ENCODE assay signal across 7 cellular contexts in the genomic region with DNA sequence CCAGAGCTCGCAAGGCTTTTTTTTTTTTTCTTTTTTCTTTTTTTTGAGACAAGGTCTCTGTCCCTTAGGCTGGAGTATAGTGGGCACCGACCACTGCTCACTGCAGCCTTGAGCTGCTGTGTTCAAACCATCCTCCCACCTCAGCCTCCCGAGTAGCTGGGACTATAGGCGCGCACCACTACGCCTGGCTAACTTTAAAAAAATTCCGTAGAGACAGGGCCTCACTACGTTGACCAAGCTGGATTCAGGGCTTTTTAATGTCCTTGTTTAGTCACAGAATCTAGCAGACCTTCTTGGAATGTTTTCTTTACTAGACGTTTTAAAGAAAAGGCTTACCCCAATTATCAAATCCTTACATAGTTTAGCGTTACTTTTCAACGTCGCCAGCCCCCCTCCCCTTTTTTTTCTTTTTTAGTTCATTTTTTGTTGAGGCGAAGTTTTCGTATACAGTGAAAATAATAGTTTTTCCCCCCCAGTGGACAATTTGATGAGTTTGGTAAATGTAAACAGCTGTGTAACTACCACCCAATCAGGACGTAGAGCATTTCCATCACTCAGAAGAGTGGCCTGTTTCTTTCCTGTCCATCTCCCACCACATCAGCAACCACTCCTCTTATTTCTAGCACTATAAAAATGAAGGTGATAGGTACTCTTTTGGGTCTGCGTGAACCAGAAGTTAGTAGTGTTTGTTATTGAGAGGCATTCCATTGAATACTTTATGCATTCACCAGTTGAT. TPM values are rescaled to one million over a fixed set of nuclear protein-coding genes. Genes with fewer than 3 reads are reported as not detected.
A peak's percentile ranks its signal among the peaks of the same experiment; 100 is the strongest.
DNase-seq lines count a peak whose midpoint lies in the region; ATAC-seq lines count a peak whose summit lies in the region.

No MANE protein-coding gene starts in this region.

- H3K27ac ChIP-seq in HUES6 (ENCODE audit: low read depth, low read length) (no peak overlapping the region), caudate nucleus (ENCODE audit: low read depth, low read length) (peak overlapping the region; percentile 14)

- DNase-seq in caudate nucleus (lab: John Stamatoyannopoulos, UW), result no peak
- DNase-seq in naive thymus-derived CD8-positive, alpha-beta T cell, result no peak
- no peak for DNase-seq in NCI-H526 (lab: John Stamatoyannopoulos, UW)

- H3K27me3 Mint-ChIP-seq in naive thymus-derived CD8-positive, alpha-beta T cell, result no peaks in the 10 kb centered on the region

- H3K4me3 Mint-ChIP-seq in naive thymus-derived CD8-positive, alpha-beta T cell, result peak overlapping the region; percentile 82 to 98 (median 90)

- ATAC-seq in GM18873 (IDR thresholded peaks at IDR 0.05; ENCODE audit: low FRiP score, unreplicated experiment) (peak; percentile 31), GM18498 (IDR thresholded peaks at IDR 0.05; ENCODE audit: unreplicated experiment) (no peak), HG03342 (IDR thresholded peaks at IDR 0.05; ENCODE audit: unreplicated experiment) (no peak)
- ATAC-seq in naive thymus-derived CD8-positive, alpha-beta T cell, result no peak

- peaks cover 12% of the 10 kb centered on the region for H3K4me1 ChIP-seq in HUES6 (ENCODE audit: control insufficient read depth, insufficient read depth, low read length)

- peak overlapping the region in 7 of 10 donors; percentile 3 to 82 (median 73) for H3K27ac Mint-ChIP-seq in naive thymus-derived CD8-positive, alpha-beta T cell

- peak overlapping the region; percentile 78 for H3K4me3 ChIP-seq in HUES6 (ENCODE audit: low read depth, low read length)

- no peaks in the 10 kb centered on the region for H3K9me3 Mint-ChIP-seq in naive thymus-derived CD8-positive, alpha-beta T cell

- peaks cover 19% of the 10 kb centered on the region for H3K36me3 ChIP-seq in HUES6 (ENCODE audit: control insufficient read depth, insufficient read depth, low read length)

- peak overlapping the region; percentile 40 for H3K9ac ChIP-seq in HUES6 (ENCODE audit: low read length)

- POLR2A ChIA-PET in naive thymus-derived CD8-positive, alpha-beta T cell (lab: Charles Lee), result interaction anchor here (1.0 kb wide), 2 partner anchors 20 to 125 kb away, joined by 3 read pairs; no protein-coding TSS in a partner anchor

- H3K36me3 Mint-ChIP-seq in naive thymus-derived CD8-positive, alpha-beta T cell, result no peaks in the 10 kb centered on the region

- peaks cover 7 to 23% (median 18%) of the 10 kb centered on the region in 4 donors for H3K4me1 Mint-ChIP-seq in naive thymus-derived CD8-positive, alpha-beta T cell

- peaks cover 2% of the 10 kb centered on the region; the same call in 1 of the 2 replicates for H3K9me3 ChIP-seq in HUES6 (ENCODE audit: control insufficient read depth, insufficient read depth, low read depth, low read length)

- no peaks in the 10 kb centered on the region for H3K27me3 ChIP-seq in HUES6 (ENCODE audit: control insufficient read depth, insufficient read depth, low read length)

RNA-seq across cellular contexts. Expression of a gene that starts 0.7 kb away (rescaled TPM):
- not detected for total RNA-seq in naive thymus-derived CD8-positive, alpha-beta T cell
- polyA plus RNA-seq in naive thymus-derived CD8-positive, alpha-beta T cell, result not detected
